1 cellular context compared by ENCODE assay signal in genomic region chr19:554817-555216, GRCh38.
TF ChIP-seq lines count a peak whose summit lies in the region.

No MANE protein-coding gene starts in this region.

TF ChIP-seq in K562, 482 proteins besides CTCF, POLR2A, EP300 and RAD21:
- TF ChIP-seq MAX (CRISPR knock-in tag; IDR thresholded peaks at IDR 0.05) = 0 out of 2 replicates have a peak, but pooled peaks have one; percentile 10
- TF ChIP-seq PTTG1 (tag; IDR thresholded peaks at IDR 0.05; ENCODE audit: low read depth) = no peak
